Comparison of ENCODE assay signal across 1 cellular context in the genomic region with DNA sequence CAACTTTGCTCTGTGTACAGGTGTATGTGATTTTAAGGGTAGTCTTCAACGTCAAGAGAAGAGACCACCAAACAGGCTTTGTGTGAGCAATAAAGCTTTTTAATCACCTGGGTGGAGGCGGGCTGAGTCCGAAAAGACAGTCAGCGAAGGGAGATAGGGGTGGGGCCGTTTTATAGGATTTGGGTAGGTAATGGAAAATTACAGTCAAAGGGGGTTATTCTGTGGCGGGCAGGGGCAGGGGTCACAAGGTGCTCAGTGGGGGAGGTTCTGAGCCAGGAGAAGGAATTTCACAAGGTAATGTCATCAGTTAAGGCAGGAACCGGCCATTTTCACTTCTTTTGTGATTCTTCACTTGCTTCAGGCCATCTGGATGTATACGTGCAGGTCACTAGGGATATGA.
A peak's percentile ranks its signal among the peaks of the same experiment; 100 is the strongest.
TF ChIP-seq lines count a peak whose summit lies in the region.

No MANE protein-coding gene starts in this region.

TF ChIP-seq in H1, 55 proteins besides CTCF, POLR2A, EP300 and RAD21:
- peak; percentile 40 for TF ChIP-seq ASH2L (IDR thresholded peaks at IDR 0.05; ENCODE audit: low read length)
